ENCODE assay signal across 19 cellular contexts in the genomic region with DNA sequence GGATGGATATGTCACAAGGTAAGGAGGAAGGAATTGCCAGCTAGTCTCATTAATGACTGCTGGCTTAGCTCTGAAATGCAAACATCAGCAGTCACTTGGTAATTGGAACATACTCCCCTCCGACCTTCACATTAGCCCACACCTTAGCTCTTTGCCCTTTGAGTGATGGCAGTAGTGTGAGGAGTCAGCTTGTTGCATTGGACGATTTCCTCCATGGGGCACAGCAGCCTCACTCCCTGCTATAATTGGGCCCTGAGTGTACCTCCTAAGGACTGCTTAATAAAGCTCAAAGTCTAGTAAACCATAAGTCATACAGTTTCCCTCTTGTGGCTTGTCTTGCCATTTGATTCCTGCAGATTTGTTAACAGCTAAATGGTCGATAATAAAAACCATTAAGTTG.
"Had no signal": no experiment of that assay in that cellular context is flagged by ENCODE, and none has a peak within 500 bp of the region (broad histone marks: within the 10 kb centered on the region; RNA-seq: fewer than 3 reads in every experiment).

No MANE protein-coding gene starts in this region.

- H3K27ac ChIP-seq: gastrocnemius medialis, lower lobe of right lung, neutrophil, pancreas, right lobe of liver, tibial artery had no signal

- H3K4me1 Mint-ChIP-seq: neural crest cell had no signal

- H3K4me3 Mint-ChIP-seq: natural killer cell; neural crest cell; stimulated activated memory B cell treated with anti-CD40 and anti-IgM and Interleukin-4, amounts not matched to agents 10 μg/mL and 1 μg/mL and 100 μg/mL, for 72 hours; type B pancreatic cell had no signal

- H3K9me3 ChIP-seq: gastrocnemius medialis, lower lobe of right lung, neutrophil, pancreas, right lobe of liver, testis, tibial artery had no signal

- H3K27me3 ChIP-seq: dorsolateral prefrontal cortex, gastrocnemius medialis, neutrophil, pancreas, right lobe of liver, testis, tibial artery had no signal

- H3K4me3 ChIP-seq: dorsolateral prefrontal cortex, gastrocnemius medialis, lower lobe of right lung, pancreas, right lobe of liver, smooth muscle cell, testis, tibial artery had no signal

- H3K9me3 Mint-ChIP-seq: natural killer cell; neural crest cell; stimulated activated memory B cell treated with anti-CD40 and anti-IgM and Interleukin-4, amounts not matched to agents 10 μg/mL and 1 μg/mL and 100 μg/mL, for 72 hours; type B pancreatic cell had no signal

- H3K4me2 ChIP-seq: smooth muscle cell had no signal

- DNase-seq: effector CD4-positive, alpha-beta T cell; gastrocnemius medialis; left ventricle myocardium superior; lower lobe of right lung; natural killer cell; right lobe of liver; stimulated activated CD4-positive, alpha-beta T cell treated with anti-CD3 and anti-CD28 coated beads, Interleukin-12 subunit alpha, Interleukin-12 subunit beta, amount 100 ng/mL, for 4 hours; stimulated activated CD4-positive, alpha-beta T cell treated with anti-CD3 and anti-CD28 coated beads, Interleukin-1b, Interleukin-23, amount 100 ng/mL, for 48 hours; stimulated activated CD4-positive, alpha-beta T cell treated with anti-CD3 and anti-CD28 coated beads, Interleukin-4, amount 100 ng/mL, for 1 hour; stimulated activated naive CD8-positive, alpha-beta T cell treated with anti-CD3 and anti-CD28 coated beads, Interleukin-15, Interleukin-2, amounts not matched to agents 100 U/mL and 50 U/mL, for 24 hours; testis; tibial artery had no signal

- H3K27me3 Mint-ChIP-seq: stimulated activated memory B cell treated with anti-CD40 and anti-IgM and Interleukin-4, amounts not matched to agents 10 μg/mL and 1 μg/mL and 100 μg/mL, for 72 hours; type B pancreatic cell had no signal

- ATAC-seq: natural killer cell; stimulated activated memory B cell treated with anti-CD40 and anti-IgM and Interleukin-4, amounts not matched to agents 10 μg/mL and 1 μg/mL and 100 μg/mL, for 72 hours; stimulated activated naive CD8-positive, alpha-beta T cell treated with anti-CD3 and anti-CD28 coated beads, Interleukin-15, Interleukin-2, amounts not matched to agents 100 U/mL and 50 U/mL, for 24 hours had no signal

- H3K36me3 Mint-ChIP-seq: type B pancreatic cell had no signal

- H3K27ac Mint-ChIP-seq: natural killer cell; stimulated activated memory B cell treated with anti-CD40 and anti-IgM and Interleukin-4, amounts not matched to agents 10 μg/mL and 1 μg/mL and 100 μg/mL, for 72 hours; type B pancreatic cell had no signal

- H3K4me1 ChIP-seq: lower lobe of right lung, pancreas, right lobe of liver had no signal
